In the genomic region with DNA sequence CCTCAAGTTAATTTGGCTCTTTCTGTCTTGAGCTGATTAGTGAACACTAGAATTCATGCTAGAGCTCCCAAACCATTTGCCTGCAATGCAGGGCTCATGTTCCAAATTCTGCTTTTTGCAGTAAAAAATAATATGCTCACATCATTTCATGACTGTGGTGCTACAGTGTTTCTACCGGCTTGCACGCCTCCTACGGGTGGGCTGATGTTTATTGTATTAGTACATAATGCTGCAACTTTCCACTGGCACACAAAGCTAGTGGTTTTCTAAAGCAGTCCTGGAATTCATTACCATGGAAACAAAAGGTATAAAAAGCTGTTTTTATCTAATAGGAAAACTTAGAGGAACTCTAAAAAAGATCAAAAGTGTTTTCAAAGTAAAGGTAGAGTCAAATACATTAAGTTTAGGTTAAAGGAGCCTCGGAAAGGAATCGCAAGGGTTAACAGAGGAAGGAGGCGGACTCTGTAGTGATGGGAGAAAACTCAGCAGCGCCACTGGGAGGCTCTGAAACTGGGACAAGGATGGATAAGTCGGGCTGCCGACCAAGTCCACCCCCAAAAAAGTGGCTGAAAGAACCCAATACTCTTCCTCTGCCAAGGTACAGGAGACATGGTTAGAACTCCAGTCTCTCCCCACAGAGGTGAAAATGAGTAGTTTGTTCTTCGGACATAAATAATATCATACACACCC, we compare ENCODE assay signal across 1 cellular context.
TF ChIP-seq lines count a peak whose summit lies in the region.

No MANE protein-coding gene starts in this region.

TF ChIP-seq in HCT116, 20 proteins besides CTCF, POLR2A, EP300 and RAD21 (continued from another document):
- no peak for TF ChIP-seq REST (IDR thresholded peaks at IDR 0.05; ENCODE audit: low read depth)
- TF ChIP-seq EZH2phosphoT487 (IDR thresholded peaks at IDR 0.05; ENCODE audit: borderline replicate concordance): no peak
- no peak for TF ChIP-seq ELF1 (IDR thresholded peaks at IDR 0.05; ENCODE audit: borderline replicate concordance, low read depth)
- TF ChIP-seq SIN3A (IDR thresholded peaks at IDR 0.05; ENCODE audit: low read depth): no peak
- TF ChIP-seq EZH2 (IDR thresholded peaks at IDR 0.05): no peak
- TF ChIP-seq SP1 (IDR thresholded peaks at IDR 0.05; ENCODE audit: low read depth): no peak
- TF ChIP-seq YY1 (IDR thresholded peaks at IDR 0.05; ENCODE audit: extremely low read depth, insufficient replicate concordance, low read depth, low read length): no peak
- no peak for TF ChIP-seq ZBTB33 (IDR thresholded peaks at IDR 0.05; ENCODE audit: extremely low read depth, insufficient replicate concordance, low read length)
